ENCODE assay signal across 20 cellular contexts in genomic region chr15:75197062-75197630, GRCh38. TPM values are rescaled to one million over a fixed set of nuclear protein-coding genes. Genes with fewer than 3 reads are reported as not detected.
DNase-seq lines count a peak whose midpoint lies in the region; ATAC-seq and TF ChIP-seq lines count a peak whose summit lies in the region.
"Had no signal": no experiment of that assay in that cellular context is flagged by ENCODE, and none has a peak within 500 bp of the region (broad histone marks: within the 10 kb centered on the region; RNA-seq: fewer than 3 reads in every experiment).

No MANE protein-coding gene starts in this region.

- TF ChIP-seq CTCF in brain (conservative IDR thresholded peaks at IDR 0.05), result no peak

- CTCF ChIA-PET in activated CD4-positive, alpha-beta memory T cell treated with anti-CD3 and anti-CD28 coated beads, Interleukin-2, amount 10 ng/mL, durations not matched to agents 7 days and 5 days (lab: Charles Lee), result no interaction called here

- POLR2A ChIA-PET in activated CD4-positive, alpha-beta memory T cell treated with anti-CD3 and anti-CD28 coated beads, Interleukin-2, amount 10 ng/mL, durations not matched to agents 7 days and 5 days (lab: Charles Lee), result interaction anchor here (2.0 kb wide), 1 partner anchor 154 kb away, joined by 8 read pairs; no protein-coding TSS in a partner anchor

- H3K27me3 ChIP-seq in BLaER1 treated with 17β-estradiol and CSF1 and Interleukin-3, amounts not matched to agents 10 nM and 100 nM, result no peaks in the 10 kb centered on the region
- H3K27me3 ChIP-seq: BE2C, SJCRH30 had no signal

- ATAC-seq in HG03025 (IDR thresholded peaks at IDR 0.05; ENCODE audit: low FRiP score, unreplicated experiment), result no peak
- ATAC-seq: CD8-positive, alpha-beta T cell; GM23338; PC-3 had no signal

- H3K27ac Mint-ChIP-seq in brain, result peak overlapping the region in 3 of 5 experiments; percentile 51 to 77 (median 60)
- H3K27ac Mint-ChIP-seq in activated CD4-positive, alpha-beta memory T cell treated with anti-CD3 and anti-CD28 coated beads, Interleukin-2, amount 10 ng/mL, durations not matched to agents 7 days and 5 days, result no peak overlapping the region
- H3K27ac Mint-ChIP-seq: CD8-positive, alpha-beta T cell; GM23338; HFFc6 had no signal

- H3K9me3 ChIP-seq in BLaER1 treated with 17β-estradiol and CSF1 and Interleukin-3, amounts not matched to agents 10 nM and 100 nM (replicated peaks in 1 of 11), result no peaks in the 10 kb centered on the region
- H3K9me3 ChIP-seq: BE2C, SJCRH30 had no signal

- peak overlapping the region in 3 of 11 experiments; percentile 4 to 68 (median 5); a peak in 1 of 22 replicates for H3K27ac ChIP-seq in BLaER1 treated with 17β-estradiol and CSF1 and Interleukin-3, amounts not matched to agents 10 nM and 100 nM
- H3K27ac ChIP-seq: RWPE1, SJCRH30 had no signal

- peaks cover 0 to 2% (median 0%) of the 10 kb centered on the region in 5 experiments for H3K9me3 Mint-ChIP-seq in brain
- no peaks in the 10 kb centered on the region for H3K9me3 Mint-ChIP-seq in activated CD4-positive, alpha-beta memory T cell treated with anti-CD3 and anti-CD28 coated beads, Interleukin-2, amount 10 ng/mL, durations not matched to agents 7 days and 5 days
- H3K9me3 Mint-ChIP-seq: CD8-positive, alpha-beta T cell; HFFc6 had no signal

- H3K36me3 Mint-ChIP-seq in brain, result no peaks in the 10 kb centered on the region
- no peaks in the 10 kb centered on the region for H3K36me3 Mint-ChIP-seq in activated CD4-positive, alpha-beta memory T cell treated with anti-CD3 and anti-CD28 coated beads, Interleukin-2, amount 10 ng/mL, durations not matched to agents 7 days and 5 days (ENCODE audit: low read depth)

- H3K4me1 Mint-ChIP-seq in brain, result peaks cover 80% of the 10 kb centered on the region
- H3K4me1 Mint-ChIP-seq in activated CD4-positive, alpha-beta memory T cell treated with anti-CD3 and anti-CD28 coated beads, Interleukin-2, amount 10 ng/mL, durations not matched to agents 7 days and 5 days, result peaks cover 34% of the 10 kb centered on the region

- H3K4me1 ChIP-seq in BLaER1 treated with 17β-estradiol and CSF1 and Interleukin-3, amounts not matched to agents 10 nM and 100 nM, result peaks cover 73 to 93% (median 88%) of the 10 kb centered on the region in 10 experiments

- H3K4me3 Mint-ChIP-seq in brain, result peak overlapping the region in 1 of 5 experiments; percentile 63
- no peak overlapping the region for H3K4me3 Mint-ChIP-seq in activated CD4-positive, alpha-beta memory T cell treated with anti-CD3 and anti-CD28 coated beads, Interleukin-2, amount 10 ng/mL, durations not matched to agents 7 days and 5 days
- H3K4me3 Mint-ChIP-seq: CD8-positive, alpha-beta T cell; GM23338; HFFc6 had no signal

- H3K27me3 Mint-ChIP-seq in brain, result peaks cover 12% of the 10 kb centered on the region
- H3K27me3 Mint-ChIP-seq in activated CD4-positive, alpha-beta memory T cell treated with anti-CD3 and anti-CD28 coated beads, Interleukin-2, amount 10 ng/mL, durations not matched to agents 7 days and 5 days, result peaks cover 5% of the 10 kb centered on the region

- H4K20me1 ChIP-seq in BLaER1 treated with 17β-estradiol and CSF1 and Interleukin-3, amounts not matched to agents 10 nM and 100 nM, result peaks cover 0 to 5% (median 1%) of the 10 kb centered on the region in 11 experiments; a peak in 14 of 22 replicates

- peak overlapping the region in 1 of 11 experiments; percentile 23; a peak in 1 of 22 replicates for H3K9ac ChIP-seq in BLaER1 treated with 17β-estradiol and CSF1 and Interleukin-3, amounts not matched to agents 10 nM and 100 nM

- peak overlapping the region in 8 of 11 experiments; percentile 74 to 98 (median 84); a peak in 11 of 22 replicates for H3K4me2 ChIP-seq in BLaER1 treated with 17β-estradiol and CSF1 and Interleukin-3, amounts not matched to agents 10 nM and 100 nM
- H3K4me2 ChIP-seq: GM23338 had no signal

- H3K4me3 ChIP-seq in BLaER1 treated with 17β-estradiol and CSF1 and Interleukin-3, amounts not matched to agents 10 nM and 100 nM, result no peak overlapping the region
- H3K4me3 ChIP-seq: GM23338, SJCRH30 had no signal

- H3K36me3 ChIP-seq in BLaER1 treated with 17β-estradiol and CSF1 and Interleukin-3, amounts not matched to agents 10 nM and 100 nM, result no peaks in the 10 kb centered on the region
- H3K36me3 ChIP-seq: BE2C, SJCRH30 had no signal

- peak; percentile 25 for DNase-seq in EH (ENCODE audit: low read depth)
- DNase-seq in islet precursor cell, result peak; percentile 51
- DNase-seq in NCI-H187 (lab: John Stamatoyannopoulos, UW), result no peak
- no peak for DNase-seq in 8988T
- no peak for DNase-seq in activated CD4-positive, alpha-beta memory T cell treated with anti-CD3 and anti-CD28 coated beads, Interleukin-2, amount 10 ng/mL, durations not matched to agents 7 days and 5 days
- DNase-seq: BE2C; CD8-positive, alpha-beta T cell; HFFc6; Karpas-422; MM.1S; NCI-H1092 treated with DMSO at 0.1 percent for 48 hours; NCI-H1694 treated with DMSO at 0.1 percent for 48 hours; NCI-H748 treated with DMSO at 0.1 percent for 48 hours; PC-3; SJCRH30 had no signal

RNA-seq across cellular contexts. Expression of gene C15orf39, which starts 4.5 kb away (rescaled TPM):
- 15.4 TPM for polyA plus RNA-seq in brain (ENCODE audit: insufficient read depth, low read depth, low replicate concordance)
- total RNA-seq in activated CD4-positive, alpha-beta memory T cell treated with anti-CD3 and anti-CD28 coated beads, Interleukin-2, amount 10 ng/mL, durations not matched to agents 7 days and 5 days, result 10 to 100 TPM; 65.0 to 69.2 TPM

Comparison
In these comparisons a context has a peak if more than half of its experiments do, and no peak if none do; other contexts are left out.
1. DNase-seq: peak in EH (single experiment) and islet precursor cell (single experiment); none in NCI-H187 (0 of 2), 8988T (single experiment) and activated CD4-positive, alpha-beta memory T cell treated with anti-CD3 and anti-CD28 coated beads, Interleukin-2, amount 10 ng/mL, durations not matched to agents 7 days and 5 days (single experiment).